In genomic region chr17:61481421-61481820, GRCh38 we compare ENCODE assay signal across 21 cellular contexts. TPM values are rescaled to one million over a fixed set of nuclear protein-coding genes. Genes with fewer than 3 reads are reported as not detected.
"Had no signal": no experiment of that assay in that cellular context is flagged by ENCODE, and none has a peak within 500 bp of the region (broad histone marks: within the 10 kb centered on the region; RNA-seq: fewer than 3 reads in every experiment).

No MANE protein-coding gene starts in this region.

- H3K79me2 ChIP-seq: parathyroid adenoma had no signal

- H3K9ac ChIP-seq: parathyroid adenoma had no signal

- DNase-seq: activated B cell treated with CpG ODN at 0.5 μM for 24 hours; activated CD4-positive, alpha-beta T cell treated with anti-CD3 and anti-CD28 coated beads, Interleukin-2, amount 10 ng/mL, durations not matched to agents 7 days and 5 days; activated naive CD4-positive, alpha-beta T cell treated with Interleukin-2 at 50 U/mL for 16 hours; activated naive CD8-positive, alpha-beta T cell treated with anti-CD3 and anti-CD28 coated beads, Interleukin-2, amount 50 U/mL, for 24 hours; aorta; cerebellar nuclear complex; gastrocnemius medialis; heart right ventricle; mammary epithelial cell; natural killer cell; stimulated activated CD4-positive, alpha-beta T cell treated with anti-CD3 and anti-CD28 coated beads, Interleukin-2, amount 100 ng/mL, for 48 hours; thyroid gland had no signal

- H3K27me3 ChIP-seq: neutrophil, thyroid gland had no signal

- H3K4me3 Mint-ChIP-seq: activated B cell treated with CpG ODN at 0.5 μM for 24 hours; activated CD4-positive, alpha-beta T cell treated with anti-CD3 and anti-CD28 coated beads, Interleukin-2, amount 10 ng/mL, durations not matched to agents 7 days and 5 days; activated naive CD8-positive, alpha-beta T cell treated with anti-CD3 and anti-CD28 coated beads, Interleukin-2, amount 50 U/mL, for 24 hours; activated T-helper 1 cell treated with anti-CD3 and anti-CD28 coated beads, Interleukin-12 subunit alpha, Interleukin-12 subunit beta, Interleukin-2, Interleukin-4 antibody, amounts not matched to agents 30 ng/mL and 10 ng/mL and 1 ng/mL, durations not matched to agents 14 hours and 24 hours and 36 hours; natural killer cell; stimulated activated memory B cell treated with anti-CD40 and anti-IgM and Interleukin-4, amounts not matched to agents 10 μg/mL and 1 μg/mL and 100 μg/mL, for 72 hours had no signal

- H3K9me3 Mint-ChIP-seq: activated B cell treated with CpG ODN at 0.5 μM for 24 hours; activated CD4-positive, alpha-beta T cell treated with anti-CD3 and anti-CD28 coated beads, Interleukin-2, amount 10 ng/mL, durations not matched to agents 7 days and 5 days; activated naive CD8-positive, alpha-beta T cell treated with anti-CD3 and anti-CD28 coated beads, Interleukin-2, amount 50 U/mL, for 24 hours; activated T-helper 1 cell treated with anti-CD3 and anti-CD28 coated beads, Interleukin-12 subunit alpha, Interleukin-12 subunit beta, Interleukin-2, Interleukin-4 antibody, amounts not matched to agents 30 ng/mL and 10 ng/mL and 1 ng/mL, durations not matched to agents 14 hours and 24 hours and 36 hours; natural killer cell; stimulated activated memory B cell treated with anti-CD40 and anti-IgM and Interleukin-4, amounts not matched to agents 10 μg/mL and 1 μg/mL and 100 μg/mL, for 72 hours had no signal

- H3K27me3 Mint-ChIP-seq: activated CD4-positive, alpha-beta T cell treated with anti-CD3 and anti-CD28 coated beads, Interleukin-2, amount 10 ng/mL, durations not matched to agents 7 days and 5 days; activated naive CD8-positive, alpha-beta T cell treated with anti-CD3 and anti-CD28 coated beads, Interleukin-2, amount 50 U/mL, for 24 hours had no signal

- H3K4me3 ChIP-seq: breast epithelium, gastrocnemius medialis, heart right ventricle, thyroid gland had no signal

- H3K36me3 Mint-ChIP-seq: natural killer cell; stimulated activated memory B cell treated with anti-CD40 and anti-IgM and Interleukin-4, amounts not matched to agents 10 μg/mL and 1 μg/mL and 100 μg/mL, for 72 hours had no signal

- H3K36me3 ChIP-seq: breast epithelium, gastrocnemius medialis, heart right ventricle, neutrophil, thyroid gland had no signal

- H3K27ac ChIP-seq: breast epithelium, gastrocnemius medialis, heart right ventricle, neutrophil, parathyroid adenoma, thyroid gland had no signal

- H3K4me1 Mint-ChIP-seq: activated B cell treated with CpG ODN at 0.5 μM for 24 hours; activated CD4-positive, alpha-beta T cell treated with anti-CD3 and anti-CD28 coated beads, Interleukin-2, amount 10 ng/mL, durations not matched to agents 7 days and 5 days; activated naive CD8-positive, alpha-beta T cell treated with anti-CD3 and anti-CD28 coated beads, Interleukin-2, amount 50 U/mL, for 24 hours; natural killer cell; stimulated activated memory B cell treated with anti-CD40 and anti-IgM and Interleukin-4, amounts not matched to agents 10 μg/mL and 1 μg/mL and 100 μg/mL, for 72 hours had no signal

- H2AFZ ChIP-seq: parathyroid adenoma had no signal

- H3K27ac Mint-ChIP-seq: activated B cell treated with CpG ODN at 0.5 μM for 24 hours; activated CD4-positive, alpha-beta T cell treated with anti-CD3 and anti-CD28 coated beads, Interleukin-2, amount 10 ng/mL, durations not matched to agents 7 days and 5 days; activated naive CD8-positive, alpha-beta T cell treated with anti-CD3 and anti-CD28 coated beads, Interleukin-2, amount 50 U/mL, for 24 hours; activated T-helper 1 cell treated with anti-CD3 and anti-CD28 coated beads, Interleukin-12 subunit alpha, Interleukin-12 subunit beta, Interleukin-2, Interleukin-4 antibody, amounts not matched to agents 30 ng/mL and 10 ng/mL and 1 ng/mL, durations not matched to agents 14 hours and 24 hours and 36 hours; natural killer cell; stimulated activated memory B cell treated with anti-CD40 and anti-IgM and Interleukin-4, amounts not matched to agents 10 μg/mL and 1 μg/mL and 100 μg/mL, for 72 hours had no signal

- ATAC-seq: activated naive CD8-positive, alpha-beta T cell treated with anti-CD3 and anti-CD28 coated beads, Interleukin-2, amount 50 U/mL, for 24 hours; gastrocnemius medialis; heart right ventricle; natural killer cell; stimulated activated memory B cell treated with anti-CD40 and anti-IgM and Interleukin-4, amounts not matched to agents 10 μg/mL and 1 μg/mL and 100 μg/mL, for 72 hours had no signal

- H3K9me3 ChIP-seq: breast epithelium, gastrocnemius medialis, heart right ventricle, neutrophil, thyroid gland had no signal

- H3K4me1 ChIP-seq: breast epithelium, gastrocnemius medialis, heart right ventricle, parathyroid adenoma had no signal

RNA-seq across cellular contexts. Expression of gene TBX4, which starts 29.2 kb away (rescaled TPM):
- total RNA-seq: activated B cell treated with CpG ODN at 0.5 μM for 24 hours; activated CD4-positive, alpha-beta T cell treated with anti-CD3 and anti-CD28 coated beads, Interleukin-2, amount 10 ng/mL, durations not matched to agents 7 days and 5 days; activated T-helper 1 cell treated with anti-CD3 and anti-CD28 coated beads, Interleukin-12 subunit alpha, Interleukin-12 subunit beta, Interleukin-2, Interleukin-4 antibody, amounts not matched to agents 30 ng/mL and 10 ng/mL and 1 ng/mL, durations not matched to agents 14 hours and 24 hours and 36 hours; dermis microvascular lymphatic vessel endothelial cell; epithelial cell of proximal tubule; gastrocnemius medialis; heart right ventricle; natural killer cell; renal cortical epithelial cell; T-helper 1 cell treated with Interleukin-12 subunit alpha and Interleukin-12 subunit beta and Interleukin-4 antibody, amounts not matched to agents 30 ng/mL and 1 ng/mL, for 36 hours had no signal
- polyA plus RNA-seq: aorta had no signal
